1 cellular context compared by ENCODE assay signal in the genomic region with DNA sequence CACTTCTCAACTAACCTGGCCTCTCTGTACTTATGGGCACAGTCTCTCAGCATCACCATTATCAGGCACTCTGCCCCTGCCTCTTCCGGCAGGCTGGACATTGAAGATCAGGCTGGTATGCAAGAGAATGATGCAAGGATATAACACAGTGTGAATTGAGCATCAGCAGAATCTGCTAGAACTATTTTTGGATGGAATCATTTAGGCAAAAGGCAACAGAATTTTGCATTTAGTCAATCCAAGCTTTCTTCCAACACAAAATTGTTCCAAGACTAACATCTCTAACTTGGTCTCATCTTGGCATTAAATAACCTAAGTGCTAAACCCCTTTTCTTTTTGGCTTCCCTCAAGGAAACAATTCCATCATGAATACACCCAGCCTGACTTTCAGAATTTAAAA.
TF ChIP-seq lines count a peak whose summit lies in the region.

No MANE protein-coding gene starts in this region.

TF ChIP-seq in SK-N-SH treated with all-trans-retinoic acid at 6 μM for 48 hours, 23 proteins besides CTCF, POLR2A, EP300 and RAD21 (continued from another document):
- TF ChIP-seq GLIS3 (CRISPR knock-in tag; IDR thresholded peaks at IDR 0.05) (no peak), OSR1 (CRISPR knock-in tag; IDR thresholded peaks at IDR 0.05) (no peak), CSDC2 (CRISPR knock-in tag; IDR thresholded peaks at IDR 0.05) (no peak), TCF4 (CRISPR knock-in tag; IDR thresholded peaks at IDR 0.05; ENCODE audit: borderline replicate concordance) (no peak), ZNF70 (CRISPR knock-in tag; IDR thresholded peaks at IDR 0.05) (no peak), TOX (CRISPR knock-in tag; IDR thresholded peaks at IDR 0.05; ENCODE audit: borderline replicate concordance) (no peak), ZNF8 (CRISPR knock-in tag; IDR thresholded peaks at IDR 0.05) (no peak), PPARA (CRISPR knock-in tag; IDR thresholded peaks at IDR 0.05; ENCODE audit: borderline replicate concordance) (no peak)
- TF ChIP-seq, protein P1, sequence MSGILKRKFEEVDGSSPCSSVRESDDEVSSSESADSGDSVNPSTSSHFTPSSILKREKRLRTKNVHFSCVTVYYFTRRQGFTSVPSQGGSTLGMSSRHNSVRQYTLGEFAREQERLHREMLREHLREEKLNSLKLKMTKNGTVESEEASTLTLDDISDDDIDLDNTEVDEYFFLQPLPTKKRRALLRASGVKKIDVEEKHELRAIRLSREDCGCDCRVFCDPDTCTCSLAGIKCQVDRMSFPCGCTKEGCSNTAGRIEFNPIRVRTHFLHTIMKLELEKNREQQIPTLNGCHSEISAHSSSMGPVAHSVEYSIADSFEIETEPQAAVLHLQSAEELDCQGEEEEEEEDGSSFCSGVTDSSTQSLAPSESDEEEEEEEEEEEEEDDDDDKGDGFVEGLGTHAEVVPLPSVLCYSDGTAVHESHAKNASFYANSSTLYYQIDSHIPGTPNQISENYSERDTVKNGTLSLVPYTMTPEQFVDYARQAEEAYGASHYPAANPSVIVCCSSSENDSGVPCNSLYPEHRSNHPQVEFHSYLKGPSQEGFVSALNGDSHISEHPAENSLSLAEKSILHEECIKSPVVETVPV (CRISPR knock-in tag; IDR thresholded peaks at IDR 0.05): no peak
- TF ChIP-seq, protein P2, sequence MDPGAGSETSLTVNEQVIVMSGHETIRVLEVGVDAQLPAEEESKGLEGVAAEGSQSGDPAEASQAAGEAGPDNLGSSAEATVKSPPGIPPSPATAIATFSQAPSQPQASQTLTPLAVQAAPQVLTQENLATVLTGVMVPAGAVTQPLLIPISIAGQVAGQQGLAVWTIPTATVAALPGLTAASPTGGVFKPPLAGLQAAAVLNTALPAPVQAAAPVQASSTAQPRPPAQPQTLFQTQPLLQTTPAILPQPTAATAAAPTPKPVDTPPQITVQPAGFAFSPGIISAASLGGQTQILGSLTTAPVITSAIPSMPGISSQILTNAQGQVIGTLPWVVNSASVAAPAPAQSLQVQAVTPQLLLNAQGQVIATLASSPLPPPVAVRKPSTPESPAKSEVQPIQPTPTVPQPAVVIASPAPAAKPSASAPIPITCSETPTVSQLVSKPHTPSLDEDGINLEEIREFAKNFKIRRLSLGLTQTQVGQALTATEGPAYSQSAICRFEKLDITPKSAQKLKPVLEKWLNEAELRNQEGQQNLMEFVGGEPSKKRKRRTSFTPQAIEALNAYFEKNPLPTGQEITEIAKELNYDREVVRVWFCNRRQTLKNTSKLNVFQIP (CRISPR knock-in tag; IDR thresholded peaks at IDR 0.05; ENCODE audit: borderline replicate concordance, low read depth): no peak
